Comparison of ENCODE assay signal across 1 cellular context in genomic region chr12:104976703-104977102, GRCh38.
TF ChIP-seq lines count a peak whose summit lies in the region.

No MANE protein-coding gene starts in this region.

TF ChIP-seq in H1, 55 proteins besides CTCF, POLR2A, EP300 and RAD21:
- TF ChIP-seq SUZ12 (IDR thresholded peaks at IDR 0.05; ENCODE audit: low read length) (no peak), SIN3A (conservative IDR thresholded peaks at IDR 0.05 in 1 of 2, IDR thresholded peaks at IDR 0.05 in 1 of 2; ENCODE audit: low read depth in 1 of 2, low read length in 2 of 2) (no peak), TEAD4 (IDR thresholded peaks at IDR 0.05; ENCODE audit: low read depth, low read length) (no peak), JUND (IDR thresholded peaks at IDR 0.05; ENCODE audit: low read length) (no peak), EZH2 (IDR thresholded peaks at IDR 0.05; ENCODE audit: low read depth, low read length, severe bottlenecking) (no peak), NRF1 (IDR thresholded peaks at IDR 0.05; ENCODE audit: low read depth, low read length) (no peak), RXRA (IDR thresholded peaks at IDR 0.05; ENCODE audit: insufficient read depth, low read depth, low read length) (no peak), KDM5A (IDR thresholded peaks at IDR 0.05; ENCODE audit: low read length) (no peak), POU5F1 (IDR thresholded peaks at IDR 0.05; ENCODE audit: low read depth, low read length) (no peak), TCF12 (IDR thresholded peaks at IDR 0.05; ENCODE audit: low read depth, low read length) (no peak), BRCA1 (IDR thresholded peaks at IDR 0.05; ENCODE audit: low read depth, low read length) (no peak), GTF2F1 (IDR thresholded peaks at IDR 0.05; ENCODE audit: borderline replicate concordance, low read depth, low read length) (no peak), CEBPB (IDR thresholded peaks at IDR 0.05; ENCODE audit: low read depth, low read length) (no peak), CHD2 (IDR thresholded peaks at IDR 0.05; ENCODE audit: low read length) (no peak), ATF2 (IDR thresholded peaks at IDR 0.05; ENCODE audit: low read length) (no peak), USF2 (IDR thresholded peaks at IDR 0.05; ENCODE audit: low read length) (no peak), MAFK (IDR thresholded peaks at IDR 0.05; ENCODE audit: low read depth, low read length) (no peak)
